Comparison of ENCODE assay signal across 22 cellular contexts in the genomic region with DNA sequence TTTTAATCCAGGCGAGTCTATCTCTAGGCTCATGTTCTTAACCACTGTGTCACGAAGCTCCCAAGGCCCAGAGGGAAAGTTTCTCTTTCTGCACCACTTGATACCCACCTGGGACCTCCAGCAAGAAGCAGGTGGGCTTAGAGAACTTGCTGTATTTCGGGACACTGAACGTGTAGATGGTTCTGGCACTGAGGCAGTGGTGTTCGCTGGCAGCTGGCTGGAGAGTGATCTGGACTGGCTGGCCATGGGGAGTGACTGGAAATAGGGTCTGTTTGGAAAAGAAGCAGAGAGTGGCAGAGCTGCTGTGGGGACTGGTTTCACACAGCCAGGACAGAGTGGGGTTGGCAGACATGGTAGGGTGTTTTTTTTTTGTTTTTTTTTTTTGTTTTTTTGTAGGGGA. TPM values are rescaled to one million over a fixed set of nuclear protein-coding genes. Genes with fewer than 3 reads are reported as not detected.
"Had no signal": no experiment of that assay in that cellular context is flagged by ENCODE, and none has a peak within 500 bp of the region (broad histone marks: within the 10 kb centered on the region; RNA-seq: fewer than 3 reads in every experiment).

No MANE protein-coding gene starts in this region.

- H3K27me3 ChIP-seq: cardiac muscle cell, SJSA1 had no signal

- H3K4me1 ChIP-seq: SJSA1 had no signal

- H3K27me3 Mint-ChIP-seq: activated CD4-positive, alpha-beta T cell treated with anti-CD3 and anti-CD28 coated beads, Interleukin-2, amount 10 ng/mL, durations not matched to agents 24 days and 14 days; activated CD8-positive, alpha-beta memory T cell treated with anti-CD3 and anti-CD28 coated beads, Interleukin-2, amount 10 ng/mL, durations not matched to agents 7 days and 5 days; activated naive CD4-positive, alpha-beta T cell treated with anti-CD3 and anti-CD28 coated beads, Interleukin-2, amount 10 ng/mL, durations not matched to agents 7 days and 5 days; activated naive CD8-positive, alpha-beta T cell treated with anti-CD3 and anti-CD28 coated beads for 36 hours; activated T-cell treated with anti-CD3 and anti-CD28 coated beads, Interleukin-2, amount 50 U/mL, for 24 hours had no signal

- H3K9me3 Mint-ChIP-seq: activated CD4-positive, alpha-beta T cell treated with anti-CD3 and anti-CD28 coated beads, Interleukin-2, amount 10 ng/mL, durations not matched to agents 24 days and 14 days; activated naive CD4-positive, alpha-beta T cell treated with anti-CD3 and anti-CD28 coated beads, Interleukin-2, amount 10 ng/mL, durations not matched to agents 7 days and 5 days; activated naive CD8-positive, alpha-beta T cell treated with anti-CD3 and anti-CD28 coated beads for 36 hours; activated T-cell treated with anti-CD3 and anti-CD28 coated beads, Interleukin-2, amount 50 U/mL, for 24 hours; T-helper 1 cell treated with Interleukin-12 subunit alpha and Interleukin-12 subunit beta and Interleukin-4 antibody, amounts not matched to agents 30 μg/mL and 1 μg/mL, for 36 hours had no signal

- H3K27ac ChIP-seq: brain microvascular endothelial cell, cardiac muscle cell, SJSA1 had no signal

- H3K9me3 ChIP-seq: SJSA1 had no signal

- FAIRE-seq: RCC 7860 had no signal

- H3K4me3 Mint-ChIP-seq: activated CD4-positive, alpha-beta T cell treated with anti-CD3 and anti-CD28 coated beads, Interleukin-2, amount 10 ng/mL, durations not matched to agents 24 days and 14 days; activated CD8-positive, alpha-beta memory T cell treated with anti-CD3 and anti-CD28 coated beads, Interleukin-2, amount 10 ng/mL, durations not matched to agents 7 days and 5 days; activated naive CD4-positive, alpha-beta T cell treated with anti-CD3 and anti-CD28 coated beads, Interleukin-2, amount 10 ng/mL, durations not matched to agents 7 days and 5 days; activated naive CD8-positive, alpha-beta T cell treated with anti-CD3 and anti-CD28 coated beads for 36 hours; activated T-cell treated with anti-CD3 and anti-CD28 coated beads, Interleukin-2, amount 50 U/mL, for 24 hours; T-helper 1 cell treated with Interleukin-12 subunit alpha and Interleukin-12 subunit beta and Interleukin-4 antibody, amounts not matched to agents 30 μg/mL and 1 μg/mL, for 36 hours had no signal

- H3K4me3 ChIP-seq: cardiac muscle cell, SJSA1 had no signal

- H3K36me3 Mint-ChIP-seq: activated CD8-positive, alpha-beta memory T cell treated with anti-CD3 and anti-CD28 coated beads, Interleukin-2, amount 10 ng/mL, durations not matched to agents 7 days and 5 days; activated naive CD4-positive, alpha-beta T cell treated with anti-CD3 and anti-CD28 coated beads, Interleukin-2, amount 10 ng/mL, durations not matched to agents 7 days and 5 days had no signal

- H3K4me1 Mint-ChIP-seq: activated CD4-positive, alpha-beta T cell treated with anti-CD3 and anti-CD28 coated beads, Interleukin-2, amount 10 ng/mL, durations not matched to agents 24 days and 14 days; activated CD8-positive, alpha-beta memory T cell treated with anti-CD3 and anti-CD28 coated beads, Interleukin-2, amount 10 ng/mL, durations not matched to agents 7 days and 5 days; activated naive CD4-positive, alpha-beta T cell treated with anti-CD3 and anti-CD28 coated beads, Interleukin-2, amount 10 ng/mL, durations not matched to agents 7 days and 5 days had no signal

- ATAC-seq: activated CD8-positive, alpha-beta memory T cell treated with anti-CD3 and anti-CD28 coated beads, Interleukin-2, amount 10 ng/mL, durations not matched to agents 7 days and 5 days; PC-3; SK-N-SH treated with all-trans-retinoic acid at 6 μM for 48 hours had no signal

- H3K27ac Mint-ChIP-seq: activated CD4-positive, alpha-beta T cell treated with anti-CD3 and anti-CD28 coated beads, Interleukin-2, amount 10 ng/mL, durations not matched to agents 24 days and 14 days; activated CD8-positive, alpha-beta memory T cell treated with anti-CD3 and anti-CD28 coated beads, Interleukin-2, amount 10 ng/mL, durations not matched to agents 7 days and 5 days; activated naive CD4-positive, alpha-beta T cell treated with anti-CD3 and anti-CD28 coated beads, Interleukin-2, amount 10 ng/mL, durations not matched to agents 7 days and 5 days; activated naive CD8-positive, alpha-beta T cell treated with anti-CD3 and anti-CD28 coated beads for 36 hours; activated T-cell treated with anti-CD3 and anti-CD28 coated beads, Interleukin-2, amount 50 U/mL, for 24 hours; T-helper 1 cell treated with Interleukin-12 subunit alpha and Interleukin-12 subunit beta and Interleukin-4 antibody, amounts not matched to agents 30 μg/mL and 1 μg/mL, for 36 hours had no signal

- DNase-seq: activated CD4-positive, alpha-beta T cell treated with anti-CD3 and anti-CD28 coated beads for 1 hour; activated CD4-positive, alpha-beta T cell treated with anti-CD3 and anti-CD28 coated beads, Interleukin-2, amount 10 ng/mL, durations not matched to agents 24 days and 14 days; activated CD4-positive, alpha-beta T cell treated with anti-CD3 and anti-CD28 coated beads, Interleukin-2, amount 50 U/mL, for 48 hours; activated CD8-positive, alpha-beta memory T cell treated with anti-CD3 and anti-CD28 coated beads, Interleukin-2, amount 10 ng/mL, durations not matched to agents 7 days and 5 days; activated gamma-delta T cell treated with Interleukin-2 at 50 U/mL for 16 hours; activated naive CD4-positive, alpha-beta T cell treated with anti-CD3 and anti-CD28 coated beads, Interleukin-2, amount 10 ng/mL, durations not matched to agents 7 days and 5 days; activated naive CD8-positive, alpha-beta T cell treated with anti-CD3 and anti-CD28 coated beads for 36 hours; activated T-cell treated with anti-CD3 and anti-CD28 coated beads, Interleukin-2, amount 50 U/mL, for 24 hours; brain microvascular endothelial cell; MM.1S; NCI-H1105; NCI-H1436; NCI-H187; NCI-H2081; NCI-H510A treated with DMSO at 0.1 percent for 48 hours; PC-3; SHP77 had no signal

- H3K36me3 ChIP-seq: brain microvascular endothelial cell, SJSA1 had no signal

RNA-seq across cellular contexts. Expression of a gene that starts 16.4 kb away (rescaled TPM):
- total RNA-seq: activated CD4-positive, alpha-beta T cell treated with anti-CD3 and anti-CD28 coated beads, Interleukin-2, amount 10 ng/mL, durations not matched to agents 24 days and 14 days; activated naive CD8-positive, alpha-beta T cell treated with anti-CD3 and anti-CD28 coated beads for 36 hours; cardiac muscle cell had no signal
- polyA plus RNA-seq: cardiac muscle cell had no signal

RNA-seq across cellular contexts. Expression of a gene that starts 27.7 kb away (rescaled TPM):
- total RNA-seq: SJSA1 had no signal

RNA-seq across cellular contexts. Expression of a gene that starts 47.4 kb away (rescaled TPM):
- total RNA-seq: activated CD4-positive, alpha-beta T cell treated with anti-CD3 and anti-CD28 coated beads, Interleukin-2, amount 10 ng/mL, durations not matched to agents 24 days and 14 days; activated CD8-positive, alpha-beta memory T cell treated with anti-CD3 and anti-CD28 coated beads, Interleukin-2, amount 10 ng/mL, durations not matched to agents 7 days and 5 days; activated naive CD8-positive, alpha-beta T cell treated with anti-CD3 and anti-CD28 coated beads for 36 hours had no signal
- polyA plus RNA-seq: cardiac muscle cell had no signal
